ENCODE assay signal across 9 cellular contexts in the genomic region with DNA sequence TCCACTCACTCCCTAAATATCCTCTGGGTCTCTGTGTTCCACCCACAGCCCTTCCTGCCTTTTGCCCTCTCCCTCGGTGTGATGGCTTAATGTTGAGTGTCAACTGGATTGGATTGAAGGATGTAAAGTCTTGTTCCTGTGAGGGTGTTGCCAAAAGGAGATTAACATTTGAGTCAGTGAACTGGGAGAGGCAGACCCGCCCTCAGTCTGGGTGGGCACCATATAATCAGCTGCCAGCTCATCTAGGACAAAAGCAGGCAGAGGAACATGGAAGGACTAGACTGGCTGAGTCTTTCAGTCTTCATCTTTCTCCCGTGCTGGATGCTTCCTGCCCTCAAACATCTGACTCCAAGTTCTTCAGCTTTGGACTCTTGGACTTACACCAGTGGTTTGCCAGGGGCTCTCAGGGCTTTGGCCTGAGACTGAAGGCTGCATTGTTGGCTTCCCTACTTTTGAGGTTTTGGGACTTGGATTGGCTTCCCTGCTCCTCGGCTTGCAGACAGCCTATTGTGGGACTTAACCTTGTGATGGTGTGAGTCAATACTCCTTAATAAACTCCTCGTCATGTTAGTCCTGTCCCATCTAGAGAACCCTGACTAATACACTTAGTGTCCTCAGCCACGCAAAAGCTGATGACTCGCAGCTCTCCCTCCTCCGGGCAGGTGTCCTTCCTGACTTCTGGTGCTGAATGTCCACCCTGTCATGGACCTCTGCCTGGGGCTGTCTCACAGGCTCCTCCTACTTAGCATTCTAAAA. TPM values are rescaled to one million over a fixed set of nuclear protein-coding genes. Genes with fewer than 3 reads are reported as not detected.
A peak's percentile ranks its signal among the peaks of the same experiment; 100 is the strongest.
DNase-seq lines count a peak whose midpoint lies in the region; ATAC-seq and TF ChIP-seq lines count a peak whose summit lies in the region.
"Had no signal": no experiment of that assay in that cellular context is flagged by ENCODE, and none has a peak within 500 bp of the region (broad histone marks: within the 10 kb centered on the region; RNA-seq: fewer than 3 reads in every experiment).

No MANE protein-coding gene starts in this region.

- H3K4me1 Mint-ChIP-seq in activated naive CD4-positive, alpha-beta T cell treated with anti-CD3 and anti-CD28 coated beads, Interleukin-2, amount 50 U/mL, for 24 hours, result peaks cover 74% of the 10 kb centered on the region
- H3K4me1 Mint-ChIP-seq in glutamatergic neuron (ENCODE audit: low read depth, unreplicated experiment), result peaks cover 7% of the 10 kb centered on the region

- no peak for TF ChIP-seq POLR2A in gastroesophageal sphincter (IDR thresholded peaks at IDR 0.05)

- DNase-seq in activated naive CD4-positive, alpha-beta T cell treated with anti-CD3 and anti-CD28 coated beads, Interleukin-2, amount 50 U/mL, for 16 hours, result no peak
- DNase-seq in activated naive CD4-positive, alpha-beta T cell treated with anti-CD3 and anti-CD28 coated beads, Interleukin-2, amount 50 U/mL, for 72 hours (ENCODE audit: low spot score in 2 of 2), result no peak
- DNase-seq in stromal cell of bone marrow (ENCODE audit: low read depth) (peak; percentile 92), glutamatergic neuron (no peak)
- DNase-seq: Caco-2 had no signal

- H3K4me3 ChIP-seq in gastroesophageal sphincter, result no peak overlapping the region

- H3K4me1 ChIP-seq in gastroesophageal sphincter, result peaks cover 8 to 96% (median 22%) of the 10 kb centered on the region in 3 donors

- H3K27ac Mint-ChIP-seq in activated naive CD4-positive, alpha-beta T cell treated with anti-CD3 and anti-CD28 coated beads, Interleukin-2, amount 50 U/mL, for 24 hours, result peak overlapping the region; percentile 56
- peak overlapping the region; percentile 7 to 51 for H3K27ac Mint-ChIP-seq in activated naive CD4-positive, alpha-beta T cell treated with anti-CD3 and anti-CD28 coated beads, Interleukin-2, amount 50 U/mL, for 72 hours
- no peak overlapping the region for H3K27ac Mint-ChIP-seq in glutamatergic neuron (ENCODE audit: unreplicated experiment)

- no peak for TF ChIP-seq EP300 in gastroesophageal sphincter (IDR thresholded peaks at IDR 0.05)

- no peak for ATAC-seq in activated naive CD4-positive, alpha-beta T cell treated with anti-CD3 and anti-CD28 coated beads, Interleukin-2, amount 50 U/mL, for 72 hours
- peak; percentile 35 for ATAC-seq in gastroesophageal sphincter
- ATAC-seq in GM19328 (IDR thresholded peaks at IDR 0.05; ENCODE audit: unreplicated experiment), result no peak
- ATAC-seq in HG03280 (IDR thresholded peaks at IDR 0.05; ENCODE audit: unreplicated experiment), result no peak

- TF ChIP-seq CTCF in gastroesophageal sphincter (IDR thresholded peaks at IDR 0.05), result no peak
- no peak for TF ChIP-seq CTCF in glutamatergic neuron (IDR thresholded peaks at IDR 0.05; ENCODE audit: partially characterized antibody, unreplicated experiment)

- peak overlapping the region; percentile 27 for H3K4me3 Mint-ChIP-seq in activated naive CD4-positive, alpha-beta T cell treated with anti-CD3 and anti-CD28 coated beads, Interleukin-2, amount 50 U/mL, for 24 hours
- H3K4me3 Mint-ChIP-seq in glutamatergic neuron (ENCODE audit: unreplicated experiment), result no peak overlapping the region

- H3K36me3 Mint-ChIP-seq in activated naive CD4-positive, alpha-beta T cell treated with anti-CD3 and anti-CD28 coated beads, Interleukin-2, amount 50 U/mL, for 24 hours, result peaks cover 14% of the 10 kb centered on the region
- peaks cover 34 to 58% of the 10 kb centered on the region in 2 donors for H3K36me3 Mint-ChIP-seq in activated naive CD4-positive, alpha-beta T cell treated with anti-CD3 and anti-CD28 coated beads, Interleukin-2, amount 50 U/mL, for 72 hours
- peaks cover 6% of the 10 kb centered on the region for H3K36me3 Mint-ChIP-seq in glutamatergic neuron (ENCODE audit: unreplicated experiment)

- no peaks in the 10 kb centered on the region for H3K9me3 ChIP-seq in gastroesophageal sphincter

- H3K36me3 ChIP-seq in gastroesophageal sphincter, result peaks cover 0 to 4% of the 10 kb centered on the region in 2 donors

- WGBS in gastroesophageal sphincter (ENCODE audit: low coverage in 1 of 2), 2 donors, result 31 to 60% methylated on average over 5 to 7 of the region's 8 CpGs

- H3K27ac ChIP-seq in gastroesophageal sphincter, result peak overlapping the region; percentile 20 to 96 (median 67)

- H3K27me3 ChIP-seq in gastroesophageal sphincter, result no peaks in the 10 kb centered on the region

- no peaks in the 10 kb centered on the region for H3K27me3 Mint-ChIP-seq in activated naive CD4-positive, alpha-beta T cell treated with anti-CD3 and anti-CD28 coated beads, Interleukin-2, amount 50 U/mL, for 24 hours
- peaks cover 2% of the 10 kb centered on the region for H3K27me3 Mint-ChIP-seq in glutamatergic neuron (ENCODE audit: unreplicated experiment)

- H3K9me3 Mint-ChIP-seq in activated naive CD4-positive, alpha-beta T cell treated with anti-CD3 and anti-CD28 coated beads, Interleukin-2, amount 50 U/mL, for 24 hours, result peaks cover 5% of the 10 kb centered on the region
- peaks cover 0 to 6% of the 10 kb centered on the region in 2 donors for H3K9me3 Mint-ChIP-seq in activated naive CD4-positive, alpha-beta T cell treated with anti-CD3 and anti-CD28 coated beads, Interleukin-2, amount 50 U/mL, for 72 hours
- H3K9me3 Mint-ChIP-seq in glutamatergic neuron (ENCODE audit: unreplicated experiment), result peaks cover 3% of the 10 kb centered on the region

RNA-seq across cellular contexts. Expression of a gene that starts 5.9 kb away (rescaled TPM):
- total RNA-seq in activated naive CD4-positive, alpha-beta T cell treated with anti-CD3 and anti-CD28 coated beads, Interleukin-2, amount 50 U/mL, for 72 hours, result 10 to 100 TPM; 50.1 to 85.6 TPM
- 100 to 1,000 TPM in 1 of 4 donors, 10 to 100 TPM in 3; 52.8 to 118 (median 77.3) TPM for total RNA-seq in gastroesophageal sphincter
- total RNA-seq in glutamatergic neuron (ENCODE audit: unreplicated experiment), result 8.3 TPM

RNA-seq across cellular contexts. Expression of a gene that starts 59.3 kb away (rescaled TPM):
- total RNA-seq in activated naive CD4-positive, alpha-beta T cell treated with anti-CD3 and anti-CD28 coated beads, Interleukin-2, amount 50 U/mL, for 72 hours, result 10 to 100 TPM; 15.7 to 17.7 TPM
- total RNA-seq in gastroesophageal sphincter, result 10 to 100 TPM; 30.8 to 48.6 (median 36.6) TPM
- 3.8 TPM for total RNA-seq in glutamatergic neuron (ENCODE audit: unreplicated experiment)
